In genomic region chr9:35732185-35733108, GRCh38 we compare ENCODE assay signal across 8 cellular contexts. TPM values are rescaled to one million over a fixed set of nuclear protein-coding genes. Genes with fewer than 3 reads are reported as not detected.
DNase-seq lines count a peak whose midpoint lies in the region; ATAC-seq and TF ChIP-seq lines count a peak whose summit lies in the region.

CREB3 (plus strand) TSS chr9:35732666; CDS start chr9:35732773, 107 bp downstream.
A gene with protein sequence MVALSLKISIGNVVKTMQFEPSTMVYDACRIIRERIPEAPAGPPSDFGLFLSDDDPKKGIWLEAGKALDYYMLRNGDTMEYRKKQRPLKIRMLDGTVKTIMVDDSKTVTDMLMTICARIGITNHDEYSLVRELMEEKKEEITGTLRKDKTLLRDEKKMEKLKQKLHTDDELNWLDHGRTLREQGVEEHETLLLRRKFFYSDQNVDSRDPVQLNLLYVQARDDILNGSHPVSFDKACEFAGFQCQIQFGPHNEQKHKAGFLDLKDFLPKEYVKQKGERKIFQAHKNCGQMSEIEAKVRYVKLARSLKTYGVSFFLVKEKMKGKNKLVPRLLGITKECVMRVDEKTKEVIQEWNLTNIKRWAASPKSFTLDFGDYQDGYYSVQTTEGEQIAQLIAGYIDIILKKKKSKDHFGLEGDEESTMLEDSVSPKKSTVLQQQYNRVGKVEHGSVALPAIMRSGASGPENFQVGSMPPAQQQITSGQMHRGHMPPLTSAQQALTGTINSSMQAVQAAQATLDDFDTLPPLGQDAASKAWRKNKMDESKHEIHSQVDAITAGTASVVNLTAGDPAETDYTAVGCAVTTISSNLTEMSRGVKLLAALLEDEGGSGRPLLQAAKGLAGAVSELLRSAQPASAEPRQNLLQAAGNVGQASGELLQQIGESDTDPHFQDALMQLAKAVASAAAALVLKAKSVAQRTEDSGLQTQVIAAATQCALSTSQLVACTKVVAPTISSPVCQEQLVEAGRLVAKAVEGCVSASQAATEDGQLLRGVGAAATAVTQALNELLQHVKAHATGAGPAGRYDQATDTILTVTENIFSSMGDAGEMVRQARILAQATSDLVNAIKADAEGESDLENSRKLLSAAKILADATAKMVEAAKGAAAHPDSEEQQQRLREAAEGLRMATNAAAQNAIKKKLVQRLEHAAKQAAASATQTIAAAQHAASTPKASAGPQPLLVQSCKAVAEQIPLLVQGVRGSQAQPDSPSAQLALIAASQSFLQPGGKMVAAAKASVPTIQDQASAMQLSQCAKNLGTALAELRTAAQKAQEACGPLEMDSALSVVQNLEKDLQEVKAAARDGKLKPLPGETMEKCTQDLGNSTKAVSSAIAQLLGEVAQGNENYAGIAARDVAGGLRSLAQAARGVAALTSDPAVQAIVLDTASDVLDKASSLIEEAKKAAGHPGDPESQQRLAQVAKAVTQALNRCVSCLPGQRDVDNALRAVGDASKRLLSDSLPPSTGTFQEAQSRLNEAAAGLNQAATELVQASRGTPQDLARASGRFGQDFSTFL (N-terminal part only) (minus strand): TSS chr9:35732195. CDS start chr9:35725694, 6,501 bp downstream.

- ATAC-seq in GM19395 (IDR thresholded peaks at IDR 0.05; ENCODE audit: unreplicated experiment), result peak; percentile 84
- ATAC-seq in HG03565 (IDR thresholded peaks at IDR 0.05; ENCODE audit: unreplicated experiment), result peak; percentile 70
- peak; percentile 90 for ATAC-seq in left lung

- H3K27me3 ChIP-seq in left lung, result no peaks in the 10 kb centered on the region

- no peaks in the 10 kb centered on the region for H3K9me3 ChIP-seq in left lung

- H3K36me3 ChIP-seq in left lung, result peaks cover 0 to 34% of the 10 kb centered on the region in 2 donors

- H3K4me3 ChIP-seq in left lung, result peak within 1 kb of the TSS; percentile 80 to 83

- intact Hi-C loops in left lung (cut with DNase I), result no loop called here

- TF ChIP-seq CTCF in left lung (IDR thresholded peaks at IDR 0.05), result peak in 1 of 2 donors; percentile 21

- DNase-seq in CD1c-positive myeloid dendritic cell (ENCODE audit: extremely low spot score), result peak; percentile 99
- peak; percentile 86 for DNase-seq in NCI-H748 treated with DMSO at 0.1 percent for 48 hours (lab: John Stamatoyannopoulos, UW)
- peak; percentile 88 to 96 for DNase-seq in activated CD4-positive, alpha-beta T cell treated with anti-CD3 and anti-CD28 coated beads, Interleukin-2, amount 50 U/mL, for 24 hours (ENCODE audit: low read depth in 1 of 2, low spot score in 1 of 2)
- DNase-seq in dedifferentiated amniotic fluid mesenchymal stem cell (ENCODE audit: extremely low spot score), result peak; percentile 99
- DNase-seq in left lung, result peak; percentile 99 to 100
- DNase-seq in stimulated activated CD4-positive, alpha-beta T cell treated with anti-CD3 and anti-CD28 coated beads, Interleukin-4, amount 100 ng/mL, for 1 hour, result peak; percentile 94

- H3K27ac ChIP-seq in left lung, result peak within 1 kb of the TSS; percentile 96 to 97

- peaks cover 44 to 65% of the 10 kb centered on the region in 2 donors for H3K4me1 ChIP-seq in left lung

RNA-seq across cellular contexts. Expression of gene CREB3, which starts in this region (rescaled TPM):
- 10 to 100 TPM; 39.3 to 42.4 TPM for total RNA-seq in left lung

RNA-seq across cellular contexts. Expression of the second gene that starts in this region (rescaled TPM):
- total RNA-seq in left lung, result 100 to 1,000 TPM; 314 to 471 TPM

Comparison
In these comparisons a context has a peak if more than half of its experiments do, and no peak if none do; other contexts are left out.
1. Peak in every context shown above with its lines: DNase-seq, ATAC-seq, H3K4me3 ChIP-seq and H3K27ac ChIP-seq.